In the genomic region with DNA sequence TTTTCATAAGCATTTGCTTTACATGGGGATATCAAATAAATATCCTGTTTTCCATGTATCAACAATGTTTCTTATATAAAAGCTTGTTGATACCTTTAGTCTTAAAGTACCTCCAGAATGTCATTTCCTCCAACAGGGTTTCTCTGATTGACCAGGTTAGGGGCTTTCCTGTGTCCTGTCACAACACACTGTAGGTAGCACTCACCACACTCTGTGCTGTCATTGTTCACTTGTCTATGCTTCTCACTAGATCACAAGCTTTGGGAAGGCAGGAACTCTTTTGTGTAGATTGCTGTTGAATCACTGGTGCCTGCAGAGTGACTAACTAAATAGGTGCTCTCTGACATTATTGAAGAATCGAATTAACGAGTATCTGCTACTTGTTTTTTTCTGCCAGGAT, we compare ENCODE assay signal across 1 cellular context.
TF ChIP-seq lines count a peak whose summit lies in the region.

No MANE protein-coding gene starts in this region.

TF ChIP-seq in GM12878, 131 proteins besides CTCF, POLR2A, EP300 and RAD21 (continued from another document):
- TF ChIP-seq ZNF592 (IDR thresholded peaks at IDR 0.05) (no peak), ESRRA (IDR thresholded peaks at IDR 0.05; ENCODE audit: low read length) (no peak), TBL1XR1 (IDR thresholded peaks at IDR 0.05; ENCODE audit: low read depth, low read length) (no peak), NFYA (IDR thresholded peaks at IDR 0.05; ENCODE audit: borderline replicate concordance, low read depth, low read length) (no peak), NR2C1 (IDR thresholded peaks at IDR 0.05) (no peak), ASH2L (IDR thresholded peaks at IDR 0.05; ENCODE audit: borderline replicate concordance, low read depth) (no peak), CHD4 (IDR thresholded peaks at IDR 0.05) (no peak), RBBP5 (conservative IDR thresholded peaks at IDR 0.05) (no peak), ZBED1 (IDR thresholded peaks at IDR 0.05; ENCODE audit: borderline replicate concordance) (no peak), TCF7 (IDR thresholded peaks at IDR 0.05; ENCODE audit: borderline replicate concordance) (no peak)
- TF ChIP-seq, protein P1, sequence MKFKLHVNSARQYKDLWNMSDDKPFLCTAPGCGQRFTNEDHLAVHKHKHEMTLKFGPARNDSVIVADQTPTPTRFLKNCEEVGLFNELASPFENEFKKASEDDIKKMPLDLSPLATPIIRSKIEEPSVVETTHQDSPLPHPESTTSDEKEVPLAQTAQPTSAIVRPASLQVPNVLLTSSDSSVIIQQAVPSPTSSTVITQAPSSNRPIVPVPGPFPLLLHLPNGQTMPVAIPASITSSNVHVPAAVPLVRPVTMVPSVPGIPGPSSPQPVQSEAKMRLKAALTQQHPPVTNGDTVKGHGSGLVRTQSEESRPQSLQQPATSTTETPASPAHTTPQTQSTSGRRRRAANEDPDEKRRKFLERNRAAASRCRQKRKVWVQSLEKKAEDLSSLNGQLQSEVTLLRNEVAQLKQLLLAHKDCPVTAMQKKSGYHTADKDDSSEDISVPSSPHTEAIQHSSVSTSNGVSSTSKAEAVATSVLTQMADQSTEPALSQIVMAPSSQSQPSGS (IDR thresholded peaks at IDR 0.05; ENCODE audit: low read length) = no peak
- TF ChIP-seq, protein P2, sequence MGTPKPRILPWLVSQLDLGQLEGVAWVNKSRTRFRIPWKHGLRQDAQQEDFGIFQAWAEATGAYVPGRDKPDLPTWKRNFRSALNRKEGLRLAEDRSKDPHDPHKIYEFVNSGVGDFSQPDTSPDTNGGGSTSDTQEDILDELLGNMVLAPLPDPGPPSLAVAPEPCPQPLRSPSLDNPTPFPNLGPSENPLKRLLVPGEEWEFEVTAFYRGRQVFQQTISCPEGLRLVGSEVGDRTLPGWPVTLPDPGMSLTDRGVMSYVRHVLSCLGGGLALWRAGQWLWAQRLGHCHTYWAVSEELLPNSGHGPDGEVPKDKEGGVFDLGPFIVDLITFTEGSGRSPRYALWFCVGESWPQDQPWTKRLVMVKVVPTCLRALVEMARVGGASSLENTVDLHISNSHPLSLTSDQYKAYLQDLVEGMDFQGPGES (IDR thresholded peaks at IDR 0.05) = no peak
- TF ChIP-seq, protein P3, sequence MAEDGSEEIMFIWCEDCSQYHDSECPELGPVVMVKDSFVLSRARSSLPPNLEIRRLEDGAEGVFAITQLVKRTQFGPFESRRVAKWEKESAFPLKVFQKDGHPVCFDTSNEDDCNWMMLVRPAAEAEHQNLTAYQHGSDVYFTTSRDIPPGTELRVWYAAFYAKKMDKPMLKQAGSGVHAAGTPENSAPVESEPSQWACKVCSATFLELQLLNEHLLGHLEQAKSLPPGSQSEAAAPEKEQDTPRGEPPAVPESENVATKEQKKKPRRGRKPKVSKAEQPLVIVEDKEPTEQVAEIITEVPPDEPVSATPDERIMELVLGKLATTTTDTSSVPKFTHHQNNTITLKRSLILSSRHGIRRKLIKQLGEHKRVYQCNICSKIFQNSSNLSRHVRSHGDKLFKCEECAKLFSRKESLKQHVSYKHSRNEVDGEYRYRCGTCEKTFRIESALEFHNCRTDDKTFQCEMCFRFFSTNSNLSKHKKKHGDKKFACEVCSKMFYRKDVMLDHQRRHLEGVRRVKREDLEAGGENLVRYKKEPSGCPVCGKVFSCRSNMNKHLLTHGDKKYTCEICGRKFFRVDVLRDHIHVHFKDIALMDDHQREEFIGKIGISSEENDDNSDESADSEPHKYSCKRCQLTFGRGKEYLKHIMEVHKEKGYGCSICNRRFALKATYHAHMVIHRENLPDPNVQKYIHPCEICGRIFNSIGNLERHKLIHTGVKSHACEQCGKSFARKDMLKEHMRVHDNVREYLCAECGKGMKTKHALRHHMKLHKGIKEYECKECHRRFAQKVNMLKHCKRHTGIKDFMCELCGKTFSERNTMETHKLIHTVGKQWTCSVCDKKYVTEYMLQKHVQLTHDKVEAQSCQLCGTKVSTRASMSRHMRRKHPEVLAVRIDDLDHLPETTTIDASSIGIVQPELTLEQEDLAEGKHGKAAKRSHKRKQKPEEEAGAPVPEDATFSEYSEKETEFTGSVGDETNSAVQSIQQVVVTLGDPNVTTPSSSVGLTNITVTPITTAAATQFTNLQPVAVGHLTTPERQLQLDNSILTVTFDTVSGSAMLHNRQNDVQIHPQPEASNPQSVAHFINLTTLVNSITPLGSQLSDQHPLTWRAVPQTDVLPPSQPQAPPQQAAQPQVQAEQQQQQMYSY (CRISPR knock-in tag; IDR thresholded peaks at IDR 0.05) = no peak
